Comparison of ENCODE assay signal across 25 cellular contexts in the genomic region with DNA sequence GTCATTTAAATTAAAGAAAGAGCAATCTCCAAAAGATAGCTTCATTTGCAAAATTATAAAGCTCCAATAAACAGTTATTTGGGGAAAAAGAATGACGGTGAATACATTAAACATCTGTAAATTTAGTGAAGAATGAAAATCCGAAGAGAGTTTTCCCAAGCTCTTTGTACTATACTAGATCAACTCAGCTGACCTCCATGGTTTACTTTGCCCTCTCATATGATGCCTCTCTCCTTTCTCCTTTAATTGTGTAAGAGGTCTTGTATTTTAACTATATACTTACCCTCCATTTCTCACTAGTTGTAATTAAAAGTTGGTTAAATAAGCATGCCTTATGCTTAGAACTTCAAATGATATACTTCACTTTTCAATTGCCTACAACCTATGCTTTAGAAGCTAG.
"Had no signal": no experiment of that assay in that cellular context is flagged by ENCODE, and none has a peak within 500 bp of the region (broad histone marks: within the 10 kb centered on the region; RNA-seq: fewer than 3 reads in every experiment).

No MANE protein-coding gene starts in this region.

- H3K36me3 ChIP-seq: breast epithelium, colonic mucosa, esophagus muscularis mucosa, thoracic aorta, upper lobe of left lung had no signal

- H3K9me3 ChIP-seq: breast epithelium, colonic mucosa, esophagus muscularis mucosa, thoracic aorta, upper lobe of left lung had no signal

- H3K9ac ChIP-seq: parathyroid adenoma had no signal

- DNase-seq: activated CD4-positive, alpha-beta T cell treated with anti-CD3 and anti-CD28 coated beads for 4 hours; activated CD4-positive, alpha-beta T cell treated with anti-CD3 and anti-CD28 coated beads, Interleukin-2, amount 50 U/mL, for 48 hours; activated CD4-positive, CD25-positive, alpha-beta regulatory T cell; activated CD8-positive, alpha-beta memory T cell treated with anti-CD3 and anti-CD28 coated beads, Interleukin-2, amount 50 U/mL, for 48 hours; activated naive CD4-positive, alpha-beta T cell; activated T-cell treated with anti-CD3 and anti-CD28 coated beads, Interleukin-2, amount 50 U/mL, for 4 hours; colonic mucosa; dorsolateral prefrontal cortex; effector memory CD8-positive, alpha-beta T cell; natural killer cell; nucleus accumbens; small intestine; stimulated activated CD4-positive, alpha-beta T cell treated with anti-CD3 and anti-CD28 coated beads, Interleukin-15, amount 100 ng/mL, for 24 hours; stimulated activated naive CD4-positive, alpha-beta T cell; SW 1271; T-helper 17 cell; upper lobe of left lung had no signal

- ATAC-seq: activated T-cell treated with anti-CD3 and anti-CD28 coated beads, Interleukin-2, amount 50 U/mL, for 4 hours; effector memory CD8-positive, alpha-beta T cell; left lobe of liver; natural killer cell; T-helper 17 cell had no signal

- H3K79me2 ChIP-seq: parathyroid adenoma had no signal

- H3K4me3 ChIP-seq: breast epithelium, colonic mucosa, dorsolateral prefrontal cortex, esophagus muscularis mucosa, lung, thoracic aorta, upper lobe of left lung had no signal

- H3K27ac ChIP-seq: breast epithelium, colonic mucosa, esophagus muscularis mucosa, parathyroid adenoma, thoracic aorta, upper lobe of left lung had no signal

- FAIRE-seq: astrocyte, frontal cortex, small intestine had no signal

- H2AFZ ChIP-seq: parathyroid adenoma had no signal

- H3K4me1 ChIP-seq: breast epithelium, colonic mucosa, parathyroid adenoma, upper lobe of left lung had no signal

- H3K27me3 ChIP-seq: breast epithelium, colonic mucosa, dorsolateral prefrontal cortex, esophagus muscularis mucosa, upper lobe of left lung had no signal
